8 cellular contexts compared by ENCODE assay signal in genomic region chr2:85999131-85999831, GRCh38.
A peak's percentile ranks its signal among the peaks of the same experiment; 100 is the strongest.
DNase-seq lines count a peak whose midpoint lies in the region; ATAC-seq, FAIRE-seq and TF ChIP-seq lines count a peak whose summit lies in the region.

No MANE protein-coding gene starts in this region.

- TF ChIP-seq EP300 in upper lobe of left lung (IDR thresholded peaks at IDR 0.05), result no peak

- no peaks in the 10 kb centered on the region for H3K27me3 ChIP-seq in OCI-LY1 (ENCODE audit: insufficient read depth, low read length)
- no peaks in the 10 kb centered on the region for H3K27me3 ChIP-seq in mesendoderm (ENCODE audit: insufficient read depth, low read length, poor library complexity)
- no peaks in the 10 kb centered on the region for H3K27me3 ChIP-seq in upper lobe of left lung

- H2BK5ac ChIP-seq in mesendoderm (ENCODE audit: low read length), result no peak overlapping the region

- no peak overlapping the region for H2BK15ac ChIP-seq in mesendoderm (replicated peaks; ENCODE audit: low read depth)

- no peak overlapping the region for H4K8ac ChIP-seq in mesendoderm (ENCODE audit: low read depth, low read length)

- H3K79me2 ChIP-seq in OCI-LY1 (ENCODE audit: insufficient read depth, low read length) (no peaks in the 10 kb centered on the region), mesendoderm (ENCODE audit: control insufficient read depth, insufficient read depth, low read length) (no peaks in the 10 kb centered on the region)

- no peak overlapping the region for H2BK120ac ChIP-seq in mesendoderm (ENCODE audit: low read depth, low read length)

- no peak overlapping the region for H3K23ac ChIP-seq in mesendoderm (ENCODE audit: low read length)

- H3K9ac ChIP-seq in OCI-LY1 (ENCODE audit: low read length) (peak overlapping the region; percentile 18; the same call in 1 of the 2 replicates), mesendoderm (ENCODE audit: low read length) (no peak overlapping the region)

- no peak overlapping the region for H4K5ac ChIP-seq in mesendoderm (ENCODE audit: low read length)

- no peak overlapping the region for H3K4me3 ChIP-seq in OCI-LY1 (ENCODE audit: low read depth, low read length, poor library complexity, severe bottlenecking)
- H3K4me3 ChIP-seq in mesendoderm (ENCODE audit: low read length), result no peak overlapping the region
- no peak overlapping the region for H3K4me3 ChIP-seq in upper lobe of left lung

- TF ChIP-seq CTCF in OCI-LY1 (IDR thresholded peaks at IDR 0.05; ENCODE audit: low read length) (no peak), upper lobe of left lung (IDR thresholded peaks at IDR 0.05) (no peak)

- no peaks in the 10 kb centered on the region for H3F3A ChIP-seq in OCI-LY1 (ENCODE audit: insufficient read depth, low read length)

- H3K9me3 ChIP-seq in OCI-LY1 (ENCODE audit: low read length) (no peaks in the 10 kb centered on the region), upper lobe of left lung (no peaks in the 10 kb centered on the region)

- no peak overlapping the region for H3K18ac ChIP-seq in mesendoderm (ENCODE audit: low read length)

- H3K79me1 ChIP-seq in mesendoderm (ENCODE audit: low read length), result no peaks in the 10 kb centered on the region

- peak overlapping the region; percentile 38 for H3K27ac ChIP-seq in OCI-LY1 (ENCODE audit: low read depth, low read length, poor library complexity, severe bottlenecking)
- no peak overlapping the region for H3K27ac ChIP-seq in mesendoderm (ENCODE audit: low read depth, low read length)
- H3K27ac ChIP-seq in upper lobe of left lung, result peak overlapping the region; percentile 76 to 88 (median 84)

- no peak overlapping the region for H3K4ac ChIP-seq in mesendoderm (ENCODE audit: low read depth, low read length)

- H2AFZ ChIP-seq in OCI-LY1 (ENCODE audit: low read length), result 0 out of 2 replicates have a peak overlapping the region, but pooled peaks have one; percentile 30

- H3K4me2 ChIP-seq in OCI-LY1 (ENCODE audit: low read length), result peak overlapping the region; percentile 35
- H3K4me2 ChIP-seq in mesendoderm (ENCODE audit: low read length), result no peak overlapping the region

- ATAC-seq in HG02623 (IDR thresholded peaks at IDR 0.05; ENCODE audit: unreplicated experiment) (peak; percentile 84), upper lobe of left lung (ENCODE audit: low FRiP score in 2 of 2) (peak in 1 of 2 donors; percentile 57), HG03439 (IDR thresholded peaks at IDR 0.05; ENCODE audit: unreplicated experiment) (no peak)

- no peak for DNase-seq in GM18507 (ENCODE audit: extremely low spot score, insufficient read length, low read depth)
- peak; percentile 18 for DNase-seq in astrocyte of the hippocampus (ENCODE audit: low read depth, low spot score)
- peak; percentile 51 for DNase-seq in mesendoderm
- no peak for DNase-seq in upper lobe of left lung
- no peak for DNase-seq in A172 (ENCODE audit: low spot score)

- no peaks in the 10 kb centered on the region for H3K9me2 ChIP-seq in OCI-LY1 (ENCODE audit: low read depth, low read length)

- H3K56ac ChIP-seq in mesendoderm (ENCODE audit: low read length), result peak overlapping the region; percentile 65

- no peaks in the 10 kb centered on the region for H4K20me1 ChIP-seq in OCI-LY1 (ENCODE audit: insufficient read depth, low read length)

- peak overlapping the region; percentile 20 for H2AK5ac ChIP-seq in mesendoderm (ENCODE audit: low read length)

- H3K36me3 ChIP-seq in OCI-LY1 (ENCODE audit: insufficient read depth, low read length) (no peaks in the 10 kb centered on the region), mesendoderm (ENCODE audit: control insufficient read depth, insufficient read depth, low read length) (no peaks in the 10 kb centered on the region), upper lobe of left lung (no peaks in the 10 kb centered on the region)

- peaks cover 22% of the 10 kb centered on the region for H3K4me1 ChIP-seq in OCI-LY1 (ENCODE audit: insufficient read depth, low read length, severe bottlenecking)
- peaks cover 10% of the 10 kb centered on the region for H3K4me1 ChIP-seq in mesendoderm (ENCODE audit: control insufficient read depth, low read depth, low read length)
- peaks cover 46 to 63% (median 51%) of the 10 kb centered on the region in 4 donors for H3K4me1 ChIP-seq in upper lobe of left lung

- TF ChIP-seq POLR2A in upper lobe of left lung (IDR thresholded peaks at IDR 0.05), result no peak

- no CpG with 5 or more reads among the region's 8 CpGs for WGBS in mesendoderm (ENCODE audit: extremely low coverage, insufficient coverage, low lambda C conversion rate)
- 56 to 60% methylated on average over 8 of the region's 8 CpGs for WGBS in upper lobe of left lung, 2 donors

- peak; percentile 94 for FAIRE-seq in GM18507 (lab: Jason Lieb, UNC)

Comparison
In these comparisons a context has a peak if more than half of its experiments do, and no peak if none do; other contexts are left out.
1. DNase-seq: peak in astrocyte of the hippocampus (single experiment) and mesendoderm (single experiment); none in GM18507 (single experiment), upper lobe of left lung (0 of 2) and A172 (single experiment).